In the genomic region with DNA sequence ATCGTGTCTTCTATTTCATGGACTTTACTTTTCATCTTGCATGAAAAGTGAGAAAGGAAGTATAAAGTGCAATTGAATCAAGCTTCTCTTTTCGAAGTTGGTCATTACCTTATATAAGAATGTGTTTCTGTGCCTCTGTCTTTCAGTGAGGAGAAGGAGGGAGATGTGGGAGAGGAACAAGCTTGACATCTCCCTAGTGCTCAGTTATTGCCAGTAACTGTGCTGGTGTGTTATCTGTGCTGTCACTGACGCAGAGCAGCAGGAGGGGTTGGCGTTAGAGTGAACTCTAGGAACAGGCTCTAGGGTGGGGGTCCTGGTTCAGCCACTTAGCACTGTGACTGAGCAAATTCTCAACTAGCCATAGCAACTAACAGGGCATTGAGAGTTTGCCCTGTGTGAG, we compare ENCODE assay signal across 12 cellular contexts. TPM values are rescaled to one million over a fixed set of nuclear protein-coding genes. Genes with fewer than 3 reads are reported as not detected.
DNase-seq lines count a peak whose midpoint lies in the region; ATAC-seq and TF ChIP-seq lines count a peak whose summit lies in the region.
"Had no signal": no experiment of that assay in that cellular context is flagged by ENCODE, and none has a peak within 500 bp of the region (broad histone marks: within the 10 kb centered on the region; RNA-seq: fewer than 3 reads in every experiment).

No MANE protein-coding gene starts in this region.

- peak; percentile 29 for ATAC-seq in GM19395 (IDR thresholded peaks at IDR 0.05; ENCODE audit: unreplicated experiment)
- peak; percentile 12 for ATAC-seq in HG02943 (IDR thresholded peaks at IDR 0.05; ENCODE audit: low read depth, unreplicated experiment)
- ATAC-seq in activated T-cell treated with anti-CD3 and anti-CD28 coated beads, Interleukin-2, amount 50 U/mL, for 4 hours = no peak

- H3K27ac ChIP-seq in spleen = peak overlapping the region; percentile 36 to 86 (median 74)
- no peak overlapping the region for H3K27ac ChIP-seq in effector memory CD4-positive, alpha-beta T cell (ENCODE audit: insufficient read depth, low read length, poor library complexity, severe bottlenecking)

- no peak for DNase-seq in spleen
- no peak for DNase-seq in effector memory CD4-positive, alpha-beta T cell
- no peak for DNase-seq in activated T-cell treated with anti-CD3 and anti-CD28 coated beads, Interleukin-2, amount 50 U/mL, for 4 hours
- no peak for DNase-seq in A172 (ENCODE audit: low spot score)
- DNase-seq in NCI-H82 (lab: John Stamatoyannopoulos, UW) = no peak
- DNase-seq: activated CD4-positive, alpha-beta memory T cell treated with anti-CD3 and anti-CD28 coated beads, Interleukin-2, amount 10 ng/mL, durations not matched to agents 7 days and 5 days; DMS53; NCI-H2081; stimulated activated naive CD4-positive, alpha-beta T cell treated with Interleukin-2 at 50 U/mL for 16 hours had no signal

- H3K27me3 Mint-ChIP-seq in dendritic cell treated with granulocyte-macrophage colony-stimulating factor and Interleukin-4, amounts not matched to agents 40 ng/mL and 50 ng/mL, for 4 days = no peaks in the 10 kb centered on the region
- peaks cover 6% of the 10 kb centered on the region for H3K27me3 Mint-ChIP-seq in activated T-cell treated with anti-CD3 and anti-CD28 coated beads, Interleukin-2, amount 50 U/mL, for 4 hours (ENCODE audit: low read depth)

- TF ChIP-seq CTCF in spleen (IDR thresholded peaks at IDR 0.05 in 8 of 11, conservative IDR thresholded peaks at IDR 0.05 in 3 of 11) = no peak

- TF ChIP-seq POLR2A in spleen (IDR thresholded peaks at IDR 0.05) = no peak

- no peaks in the 10 kb centered on the region for H3K36me3 ChIP-seq in spleen
- H3K36me3 ChIP-seq in effector memory CD4-positive, alpha-beta T cell (ENCODE audit: control insufficient read depth, insufficient read depth, low read length) = no peaks in the 10 kb centered on the region

- 41 to 68% (median 50%) methylated on average over 4 of the region's 4 CpGs for WGBS in spleen, 5 donors

- H3K36me3 Mint-ChIP-seq in dendritic cell treated with granulocyte-macrophage colony-stimulating factor and Interleukin-4, amounts not matched to agents 40 ng/mL and 50 ng/mL, for 4 days (ENCODE audit: low read depth) = no peaks in the 10 kb centered on the region
- no peaks in the 10 kb centered on the region for H3K36me3 Mint-ChIP-seq in activated T-cell treated with anti-CD3 and anti-CD28 coated beads, Interleukin-2, amount 50 U/mL, for 4 hours (ENCODE audit: insufficient read depth)

- no peaks in the 10 kb centered on the region for H3K9me3 Mint-ChIP-seq in dendritic cell treated with granulocyte-macrophage colony-stimulating factor and Interleukin-4, amounts not matched to agents 40 ng/mL and 50 ng/mL, for 4 days
- H3K9me3 Mint-ChIP-seq in activated T-cell treated with anti-CD3 and anti-CD28 coated beads, Interleukin-2, amount 50 U/mL, for 4 hours = no peaks in the 10 kb centered on the region
- H3K9me3 Mint-ChIP-seq: activated CD4-positive, alpha-beta memory T cell treated with anti-CD3 and anti-CD28 coated beads, Interleukin-2, amount 10 ng/mL, durations not matched to agents 7 days and 5 days had no signal

- H3K4me3 ChIP-seq in spleen = peak overlapping the region in 1 of 8 donors; percentile 19
- no peak overlapping the region for H3K4me3 ChIP-seq in effector memory CD4-positive, alpha-beta T cell (ENCODE audit: insufficient read depth, low read depth, low read length, poor library complexity, severe bottlenecking)

- intact Hi-C loops in dendritic cell treated with granulocyte-macrophage colony-stimulating factor and Interleukin-4, amounts not matched to agents 40 ng/mL and 50 ng/mL, for 4 days (cut with micrococcal nuclease) = loop anchor here (1.0 to 10.0 kb wide), 2 partner anchors 33 to 845 kb away; a partner anchor contains a TSS
- intact Hi-C loops in spleen (cut with DNase I; ENCODE audit: low total_unique reads) = no loop called here

- H3K27ac Mint-ChIP-seq in dendritic cell treated with granulocyte-macrophage colony-stimulating factor and Interleukin-4, amounts not matched to agents 40 ng/mL and 50 ng/mL, for 4 days = peak overlapping the region; percentile 92
- H3K27ac Mint-ChIP-seq: activated CD4-positive, alpha-beta memory T cell treated with anti-CD3 and anti-CD28 coated beads, Interleukin-2, amount 10 ng/mL, durations not matched to agents 7 days and 5 days had no signal

- H3K4me1 ChIP-seq in spleen = peaks cover 6 to 48% (median 27%) of the 10 kb centered on the region in 6 donors
- no peaks in the 10 kb centered on the region for H3K4me1 ChIP-seq in effector memory CD4-positive, alpha-beta T cell (ENCODE audit: control insufficient read depth, insufficient read depth, low read length, poor library complexity, severe bottlenecking)

- no peaks in the 10 kb centered on the region for H3K27me3 ChIP-seq in spleen (replicated peaks in 1 of 7)
- no peaks in the 10 kb centered on the region for H3K27me3 ChIP-seq in effector memory CD4-positive, alpha-beta T cell (replicated peaks; ENCODE audit: control insufficient read depth, insufficient read depth, low read length, poor library complexity, severe bottlenecking)

- peak overlapping the region; percentile 13 for H3K4me3 Mint-ChIP-seq in dendritic cell treated with granulocyte-macrophage colony-stimulating factor and Interleukin-4, amounts not matched to agents 40 ng/mL and 50 ng/mL, for 4 days
- H3K4me3 Mint-ChIP-seq in activated T-cell treated with anti-CD3 and anti-CD28 coated beads, Interleukin-2, amount 50 U/mL, for 4 hours = no peak overlapping the region
- H3K4me3 Mint-ChIP-seq: activated CD4-positive, alpha-beta memory T cell treated with anti-CD3 and anti-CD28 coated beads, Interleukin-2, amount 10 ng/mL, durations not matched to agents 7 days and 5 days had no signal

- peaks cover 0 to 12% (median 8%) of the 10 kb centered on the region in 8 donors for H3K9me3 ChIP-seq in spleen
- no peaks in the 10 kb centered on the region for H3K9me3 ChIP-seq in effector memory CD4-positive, alpha-beta T cell (ENCODE audit: control insufficient read depth, low read length)

- H3K4me1 Mint-ChIP-seq in dendritic cell treated with granulocyte-macrophage colony-stimulating factor and Interleukin-4, amounts not matched to agents 40 ng/mL and 50 ng/mL, for 4 days (ENCODE audit: low read depth) = peaks cover 56% of the 10 kb centered on the region
- H3K4me1 Mint-ChIP-seq in activated T-cell treated with anti-CD3 and anti-CD28 coated beads, Interleukin-2, amount 50 U/mL, for 4 hours (ENCODE audit: low read depth) = no peaks in the 10 kb centered on the region
- H3K4me1 Mint-ChIP-seq: activated CD4-positive, alpha-beta memory T cell treated with anti-CD3 and anti-CD28 coated beads, Interleukin-2, amount 10 ng/mL, durations not matched to agents 7 days and 5 days had no signal

RNA-seq across cellular contexts. Expression of a gene that starts 34.0 kb away (rescaled TPM):
- 10 to 100 TPM; 73.5 to 99.1 (median 81.2) TPM for total RNA-seq in spleen
- polyA plus RNA-seq in spleen = 10 to 100 TPM; 11.6 to 31.2 (median 26.4) TPM
- under 1 TPM; 0.18 to 0.27 (median 0.18) TPM for total RNA-seq in activated T-cell treated with anti-CD3 and anti-CD28 coated beads, Interleukin-2, amount 50 U/mL, for 4 hours
- 26.5 and 29.4 TPM in 2 replicates for total RNA-seq in A172 (2014; rRNA removed; shearing (Covaris generic))

Comparison
In these comparisons a context has a peak if more than half of its experiments do, and no peak if none do; other contexts are left out.
1. ATAC-seq: peak in GM19395 (single experiment) and HG02943 (single experiment); none in activated T-cell treated with anti-CD3 and anti-CD28 coated beads, Interleukin-2, amount 50 U/mL, for 4 hours (0 of 2).
2. RNA of a gene that starts 34.0 kb away (total RNA-seq): 73.5 to 99.1 TPM in spleen and 26.5 to 29.4 TPM in A172; 0.18 to 0.27 TPM in activated T-cell treated with anti-CD3 and anti-CD28 coated beads, Interleukin-2, amount 50 U/mL, for 4 hours; every median in the first group is over 10 times any median in the second.